ENCODE assay signal across 8 cellular contexts in the genomic region with DNA sequence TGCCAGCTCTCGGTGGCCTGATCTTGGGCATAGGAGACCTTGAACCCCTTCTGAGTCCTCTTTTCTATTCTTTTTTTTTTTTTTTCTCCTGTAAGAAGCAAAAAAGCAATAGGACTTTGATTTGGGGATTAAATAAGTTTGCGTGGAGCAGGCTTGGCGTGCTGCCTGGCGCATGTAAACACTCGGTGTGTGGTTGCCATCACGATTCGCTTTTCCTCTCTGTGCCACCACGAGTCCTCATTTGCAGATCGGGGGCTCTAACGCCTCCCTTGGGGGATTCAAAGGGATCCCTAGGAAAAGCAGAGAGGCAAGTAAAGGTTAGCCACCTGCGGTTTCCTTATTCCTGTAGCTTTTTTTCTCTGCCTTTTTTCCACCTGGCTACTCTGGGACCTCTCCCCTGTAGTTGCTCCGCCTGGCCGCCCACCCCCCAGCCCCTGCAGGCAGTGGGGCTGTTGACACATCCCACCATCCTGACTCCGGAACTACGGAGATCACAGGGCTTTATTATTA. TPM values are rescaled to one million over a fixed set of nuclear protein-coding genes. Genes with fewer than 3 reads are reported as not detected.
A peak's percentile ranks its signal among the peaks of the same experiment; 100 is the strongest.
DNase-seq lines count a peak whose midpoint lies in the region; ATAC-seq, FAIRE-seq and TF ChIP-seq lines count a peak whose summit lies in the region.

No MANE protein-coding gene starts in this region.

- H3K9me3 Mint-ChIP-seq in activated T-cell treated with anti-CD3 and anti-CD28 coated beads, Interleukin-2, amount 50 U/mL, for 4 hours = no peaks in the 10 kb centered on the region
- no peaks in the 10 kb centered on the region for H3K9me3 Mint-ChIP-seq in neural crest cell

- no peaks in the 10 kb centered on the region for H3K27me3 Mint-ChIP-seq in activated T-cell treated with anti-CD3 and anti-CD28 coated beads, Interleukin-2, amount 50 U/mL, for 4 hours (ENCODE audit: low read depth)
- H3K27me3 Mint-ChIP-seq in neural crest cell (ENCODE audit: low read depth) = no peaks in the 10 kb centered on the region

- H3K27ac ChIP-seq in HL-60 (replicated peaks) = peak overlapping the region; percentile 96

- H3K4me3 ChIP-seq in HL-60 (replicated peaks; ENCODE audit: insufficient read depth, low read length) (peak overlapping the region; percentile 94), fibroblast of villous mesenchyme (ENCODE audit: low read depth, low read length) (peak overlapping the region; percentile 94)

- peaks cover 71% of the 10 kb centered on the region for H3K4me1 Mint-ChIP-seq in activated T-cell treated with anti-CD3 and anti-CD28 coated beads, Interleukin-2, amount 50 U/mL, for 4 hours (ENCODE audit: low read depth)
- peaks cover 53% of the 10 kb centered on the region for H3K4me1 Mint-ChIP-seq in neural crest cell

- DNase-seq in Ammon's horn (ENCODE audit: low spot score) (peak; percentile 63), HL-60 (ENCODE audit: low read depth in 1 of 2, low spot score in 1 of 2) (no peak), fibroblast of villous mesenchyme (ENCODE audit: low read depth) (peak; percentile 61), neural crest cell (ENCODE audit: low read depth, low spot score) (no peak), RCC 7860 (ENCODE audit: low spot score) (no peak), D341Med (ENCODE audit: low spot score) (no peak)
- DNase-seq in activated T-cell treated with anti-CD3 and anti-CD28 coated beads, Interleukin-2, amount 50 U/mL, for 4 hours = peak; percentile 13

- H3K27ac Mint-ChIP-seq in neural crest cell (ENCODE audit: unreplicated experiment) = peak overlapping the region; percentile 94

- no peak for TF ChIP-seq CTCF in HL-60 (IDR thresholded peaks at IDR 0.05; ENCODE audit: insufficient read depth, low read length)
- no peak for TF ChIP-seq CTCF in fibroblast of villous mesenchyme (IDR thresholded peaks at IDR 0.05; ENCODE audit: insufficient read depth, low read depth, low read length)
- no peak for TF ChIP-seq CTCF in neural crest cell (conservative IDR thresholded peaks at IDR 0.05)

- no peak for ATAC-seq in activated T-cell treated with anti-CD3 and anti-CD28 coated beads, Interleukin-2, amount 50 U/mL, for 4 hours
- ATAC-seq in HG03108 (IDR thresholded peaks at IDR 0.05; ENCODE audit: unreplicated experiment) = no peak

- H3K27me3 ChIP-seq in HL-60 (ENCODE audit: insufficient read depth, poor library complexity, severe bottlenecking) = no peaks in the 10 kb centered on the region

- H3K36me3 Mint-ChIP-seq in activated T-cell treated with anti-CD3 and anti-CD28 coated beads, Interleukin-2, amount 50 U/mL, for 4 hours (ENCODE audit: insufficient read depth) = peaks cover 48% of the 10 kb centered on the region
- H3K36me3 Mint-ChIP-seq in neural crest cell (ENCODE audit: low read depth) = peaks cover 21% of the 10 kb centered on the region

- no peak for FAIRE-seq in RCC 7860 (lab: Jason Lieb, UNC)

- peak overlapping the region; percentile 100 for H3K4me3 Mint-ChIP-seq in activated T-cell treated with anti-CD3 and anti-CD28 coated beads, Interleukin-2, amount 50 U/mL, for 4 hours
- peak overlapping the region; percentile 97 for H3K4me3 Mint-ChIP-seq in neural crest cell

RNA-seq across cellular contexts. Expression of a gene that starts 1.3 kb away (rescaled TPM):
- 100 to 1,000 TPM; 169 to 191 (median 186) TPM for total RNA-seq in activated T-cell treated with anti-CD3 and anti-CD28 coated beads, Interleukin-2, amount 50 U/mL, for 4 hours
- 37.4 and 40.6 TPM in 2 replicates for total RNA-seq in fibroblast of villous mesenchyme
- 176 and 184 TPM in 2 replicates for total RNA-seq in neural crest cell

RNA-seq across cellular contexts. Expression of a gene that starts 1.6 kb away (rescaled TPM):
- total RNA-seq in activated T-cell treated with anti-CD3 and anti-CD28 coated beads, Interleukin-2, amount 50 U/mL, for 4 hours = 100 to 1,000 TPM; 113 to 117 (median 113) TPM
- total RNA-seq in fibroblast of villous mesenchyme (30.6 and 39.7 TPM in 2 replicates), neural crest cell (103 and 117 TPM in 2 replicates)

RNA-seq across cellular contexts. Expression of a gene that starts 56.1 kb away (rescaled TPM):
- 100 to 1,000 TPM in 2 of 3 donors, 10 to 100 TPM in 1; 90.0 to 107 (median 103) TPM for total RNA-seq in activated T-cell treated with anti-CD3 and anti-CD28 coated beads, Interleukin-2, amount 50 U/mL, for 4 hours
- total RNA-seq in fibroblast of villous mesenchyme (21.2 and 31.9 TPM in 2 replicates), neural crest cell (23.2 and 25.6 TPM in 2 replicates)

RNA-seq across cellular contexts. Expression of a gene that starts 56.5 kb away (rescaled TPM):
- 1 to 10 TPM in 1 of 3 donors, under 1 TPM in 2; 0.63 to 1.4 (median 0.81) TPM for total RNA-seq in activated T-cell treated with anti-CD3 and anti-CD28 coated beads, Interleukin-2, amount 50 U/mL, for 4 hours
- total RNA-seq in fibroblast of villous mesenchyme (not detected in 2 replicates), neural crest cell (0.37 and 0.55 TPM in 2 replicates)

RNA-seq across cellular contexts. Expression of a gene that starts 56.6 kb away (rescaled TPM):
- total RNA-seq in activated T-cell treated with anti-CD3 and anti-CD28 coated beads, Interleukin-2, amount 50 U/mL, for 4 hours = 1 to 10 TPM; 2.6 to 2.7 (median 2.7) TPM
- 6.5 and 9.0 TPM in 2 replicates for total RNA-seq in fibroblast of villous mesenchyme
- total RNA-seq in neural crest cell = 16.0 and 21.7 TPM in 2 replicates

Comparison
In these comparisons a context has a peak if more than half of its experiments do, and no peak if none do; other contexts are left out.
1. DNase-seq: peak in Ammon's horn (single experiment), activated T-cell treated with anti-CD3 and anti-CD28 coated beads, Interleukin-2, amount 50 U/mL, for 4 hours (single experiment) and fibroblast of villous mesenchyme (single experiment); none in HL-60 (0 of 2), neural crest cell (single experiment), RCC 7860 (single experiment) and D341Med (single experiment).